33 cellular contexts compared by ENCODE assay signal in the genomic region with DNA sequence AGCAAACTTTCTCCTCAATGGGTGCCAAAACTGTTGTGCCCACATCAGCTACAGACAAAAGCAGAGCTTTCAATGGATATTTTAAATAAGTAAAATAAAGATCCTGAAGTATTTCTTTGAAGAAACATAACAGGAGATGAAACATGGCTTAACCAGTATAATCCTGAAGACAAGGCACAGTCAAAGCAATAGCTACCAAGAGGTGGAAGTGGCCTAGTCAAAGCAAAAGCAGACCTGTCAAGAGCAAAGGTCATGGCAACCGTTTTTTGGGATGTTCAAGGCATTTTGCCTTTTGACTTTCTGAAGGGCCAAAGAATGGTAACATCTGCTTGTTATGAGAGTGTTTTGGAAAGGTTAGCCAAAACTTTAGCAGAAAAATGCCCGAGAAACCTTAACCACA.
"Had no signal": no experiment of that assay in that cellular context is flagged by ENCODE, and none has a peak within 500 bp of the region (broad histone marks: within the 10 kb centered on the region; RNA-seq: fewer than 3 reads in every experiment).

No MANE protein-coding gene starts in this region.

- H3K4me1 Mint-ChIP-seq: T-helper 17 cell had no signal

- H3K9me3 Mint-ChIP-seq: activated CD4-positive, alpha-beta memory T cell treated with anti-CD3 and anti-CD28 coated beads for 36 hours; activated CD4-positive, alpha-beta T cell treated with anti-CD3 and anti-CD28 coated beads, Interleukin-2, amount 10 ng/mL, durations not matched to agents 24 days and 14 days; activated naive CD8-positive, alpha-beta T cell treated with anti-CD3 and anti-CD28 coated beads, Interleukin-2, amount 50 U/mL, for 24 hours; activated T-cell treated with anti-CD3 and anti-CD28 coated beads, Interleukin-2, amount 50 U/mL, for 4 hours; activated T-helper 2 cell treated with anti-CD3 and anti-CD28 coated beads, Interferon-gamma antibody, Interleukin-2, Interleukin-4, amounts not matched to agents 10 μg/mL and 5 μg/mL and 100 μg/mL, durations not matched to agents 14 hours and 24 hours and 36 hours; T-helper 2 cell treated with Interferon-gamma antibody and Interleukin-4, amounts not matched to agents 5 μg/mL and 100 μg/mL, for 36 hours had no signal

- H3K79me2 ChIP-seq: hepatocyte had no signal

- H3K4me1 ChIP-seq: adrenal gland, body of pancreas, breast epithelium, colonic mucosa, esophagus squamous epithelium, gastroesophageal sphincter, heart right ventricle had no signal

- ATAC-seq: activated CD4-positive, alpha-beta T cell treated with anti-CD3 and anti-CD28 coated beads for 36 hours; activated CD8-positive, alpha-beta T cell treated with anti-CD3 and anti-CD28 coated beads, Interleukin-2, amount 10 ng/mL, durations not matched to agents 7 days and 5 days; activated naive CD8-positive, alpha-beta T cell treated with anti-CD3 and anti-CD28 coated beads, Interleukin-2, amount 50 U/mL, for 24 hours; activated T-cell treated with anti-CD3 and anti-CD28 coated beads, Interleukin-2, amount 50 U/mL, for 4 hours; body of pancreas; gastroesophageal sphincter; heart right ventricle; T-helper 17 cell had no signal

- H3K36me3 Mint-ChIP-seq: activated CD4-positive, alpha-beta memory T cell treated with anti-CD3 and anti-CD28 coated beads for 36 hours; activated naive CD8-positive, alpha-beta T cell treated with anti-CD3 and anti-CD28 coated beads for 36 hours had no signal

- H3K4me3 Mint-ChIP-seq: activated CD4-positive, alpha-beta memory T cell treated with anti-CD3 and anti-CD28 coated beads for 36 hours; activated CD4-positive, alpha-beta T cell treated with anti-CD3 and anti-CD28 coated beads for 36 hours; activated CD4-positive, alpha-beta T cell treated with anti-CD3 and anti-CD28 coated beads, Interleukin-2, amount 10 ng/mL, durations not matched to agents 24 days and 14 days; activated CD8-positive, alpha-beta T cell treated with anti-CD3 and anti-CD28 coated beads, Interleukin-2, amount 10 ng/mL, durations not matched to agents 7 days and 5 days; activated naive CD8-positive, alpha-beta T cell treated with anti-CD3 and anti-CD28 coated beads for 36 hours; activated naive CD8-positive, alpha-beta T cell treated with anti-CD3 and anti-CD28 coated beads, Interleukin-2, amount 50 U/mL, for 24 hours; activated T-cell treated with anti-CD3 and anti-CD28 coated beads, Interleukin-2, amount 50 U/mL, for 4 hours; T-helper 17 cell; T-helper 2 cell treated with Interferon-gamma antibody and Interleukin-4, amounts not matched to agents 5 μg/mL and 100 μg/mL, for 36 hours had no signal

- H2AFZ ChIP-seq: hepatocyte had no signal

- FAIRE-seq: endothelial cell of umbilical vein had no signal

- H3K4me3 ChIP-seq: adrenal gland, body of pancreas, breast epithelium, cardiac muscle cell, colonic mucosa, esophagus squamous epithelium, gastroesophageal sphincter, heart right ventricle, hepatocyte had no signal

- H3K27me3 ChIP-seq: adrenal gland, body of pancreas, breast epithelium, colonic mucosa, heart right ventricle, hepatocyte had no signal

- H3K4me2 ChIP-seq: hepatocyte had no signal

- H3K9me3 ChIP-seq: adrenal gland, body of pancreas, breast epithelium, colonic mucosa, esophagus squamous epithelium, gastroesophageal sphincter, heart right ventricle had no signal

- H3K27ac Mint-ChIP-seq: activated CD4-positive, alpha-beta memory T cell treated with anti-CD3 and anti-CD28 coated beads for 36 hours; activated CD4-positive, alpha-beta T cell treated with anti-CD3 and anti-CD28 coated beads for 36 hours; activated CD4-positive, alpha-beta T cell treated with anti-CD3 and anti-CD28 coated beads, Interleukin-2, amount 10 ng/mL, durations not matched to agents 24 days and 14 days; activated CD8-positive, alpha-beta T cell treated with anti-CD3 and anti-CD28 coated beads, Interleukin-2, amount 10 ng/mL, durations not matched to agents 7 days and 5 days; activated naive CD8-positive, alpha-beta T cell treated with anti-CD3 and anti-CD28 coated beads for 36 hours; activated naive CD8-positive, alpha-beta T cell treated with anti-CD3 and anti-CD28 coated beads, Interleukin-2, amount 50 U/mL, for 24 hours; activated T-helper 2 cell treated with anti-CD3 and anti-CD28 coated beads, Interferon-gamma antibody, Interleukin-2, Interleukin-4, amounts not matched to agents 10 μg/mL and 5 μg/mL and 100 μg/mL, durations not matched to agents 14 hours and 24 hours and 36 hours; T-helper 17 cell; T-helper 2 cell treated with Interferon-gamma antibody and Interleukin-4, amounts not matched to agents 5 μg/mL and 100 μg/mL, for 36 hours had no signal

- H3K27me3 Mint-ChIP-seq: T-helper 17 cell had no signal

- DNase-seq: activated CD4-positive, alpha-beta memory T cell treated with anti-CD3 and anti-CD28 coated beads for 36 hours; activated CD4-positive, alpha-beta T cell treated with anti-CD3 and anti-CD28 coated beads for 36 hours; activated CD4-positive, alpha-beta T cell treated with anti-CD3 and anti-CD28 coated beads, Interleukin-2, amount 10 ng/mL, durations not matched to agents 24 days and 14 days; activated CD4-positive, CD25-positive, alpha-beta regulatory T cell; activated CD4-positive, CD25-positive, alpha-beta regulatory T cell treated with anti-CD3 and anti-CD28 coated beads, Interleukin-2, amount 50 U/mL, for 72 hours; activated CD8-positive, alpha-beta T cell treated with anti-CD3 and anti-CD28 coated beads, Interleukin-2, amount 10 ng/mL, durations not matched to agents 7 days and 5 days; activated effector memory CD4-positive, alpha-beta T cell treated with anti-CD3 and anti-CD28 coated beads, Interleukin-2, amount 50 U/mL, for 16 hours; activated naive CD4-positive, alpha-beta T cell; activated naive CD4-positive, alpha-beta T cell treated with anti-CD3 and anti-CD28 coated beads, Interleukin-2, amount 50 U/mL, for 16 hours; activated naive CD8-positive, alpha-beta T cell treated with anti-CD3 and anti-CD28 coated beads for 36 hours; activated naive CD8-positive, alpha-beta T cell treated with anti-CD3 and anti-CD28 coated beads, Interleukin-2, amount 50 U/mL, for 24 hours; activated T-cell treated with anti-CD3 and anti-CD28 coated beads, Interleukin-2, amount 50 U/mL, for 4 hours; adrenal gland; amygdala; aorta; body of pancreas; central memory CD4-positive, alpha-beta T cell; cerebellar nuclear complex; colonic mucosa; effector CD8-positive, alpha-beta T cell; esophagus squamous epithelium; foreskin melanocyte; heart right ventricle; T-helper 17 cell; T1000 had no signal

- H3K36me3 ChIP-seq: adrenal gland, breast epithelium, cardiac muscle cell, colonic mucosa, esophagus squamous epithelium, gastroesophageal sphincter, heart right ventricle had no signal

- H3K27ac ChIP-seq: adrenal gland, body of pancreas, breast epithelium, cardiac muscle cell, colonic mucosa, epithelial cell of prostate, esophagus squamous epithelium, gastroesophageal sphincter, heart right ventricle, hepatocyte had no signal
